In the genomic region with DNA sequence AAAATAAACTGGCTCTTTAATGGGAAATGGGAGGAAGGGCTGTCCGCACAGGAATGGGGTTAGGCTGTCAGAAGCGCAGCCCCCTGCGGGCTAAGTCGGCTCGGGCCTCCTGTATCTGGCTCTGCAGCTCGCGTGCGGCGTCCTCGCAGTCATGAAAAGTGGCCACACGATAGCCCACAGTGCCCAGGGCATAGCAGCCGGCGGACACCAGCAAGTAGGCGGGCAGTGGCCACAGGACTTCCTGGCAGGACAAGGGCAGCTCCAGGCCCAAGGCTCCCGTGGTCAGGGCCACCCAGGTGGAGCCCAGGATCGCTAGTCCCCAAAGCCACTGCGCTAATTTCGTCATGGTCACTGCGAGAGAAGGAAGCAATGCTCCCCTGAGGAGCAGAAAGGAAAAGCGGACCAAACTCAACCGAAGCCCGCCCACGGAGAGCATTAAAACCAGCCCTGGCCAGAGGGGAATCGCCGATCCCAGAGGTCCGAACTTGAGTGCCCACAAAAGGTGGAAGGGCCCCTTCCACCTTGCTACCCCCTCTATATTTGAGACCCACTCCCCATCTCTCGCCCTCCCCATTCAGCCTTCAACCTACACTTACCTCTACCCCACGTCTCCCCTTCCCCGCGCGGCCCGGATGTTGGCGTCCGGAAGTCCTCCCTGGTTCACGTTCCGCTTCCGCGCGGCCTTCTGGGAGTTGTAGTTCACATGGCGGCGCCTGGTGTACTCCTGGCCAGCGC, we compare ENCODE assay signal across 8 cellular contexts. TPM values are rescaled to one million over a fixed set of nuclear protein-coding genes. Genes with fewer than 3 reads are reported as not detected.
DNase-seq lines count a peak whose midpoint lies in the region; ATAC-seq and TF ChIP-seq lines count a peak whose summit lies in the region.

A gene with protein sequence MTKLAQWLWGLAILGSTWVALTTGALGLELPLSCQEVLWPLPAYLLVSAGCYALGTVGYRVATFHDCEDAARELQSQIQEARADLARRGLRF (minus strand): TSS at position 637 of the 735 bp plus-strand sequence. CDS start 291 bp downstream, at position 346.

- peaks cover 29% of the 10 kb centered on the region for H3K4me1 Mint-ChIP-seq in HFFc6 (ENCODE audit: low read depth)
- H3K4me1 Mint-ChIP-seq in activated naive CD8-positive, alpha-beta T cell treated with anti-CD3 and anti-CD28 coated beads, Interleukin-2, amount 10 ng/mL, durations not matched to agents 7 days and 5 days = peaks cover 22% of the 10 kb centered on the region

- H3K4me1 ChIP-seq in parathyroid adenoma (no peaks in the 10 kb centered on the region), tibial artery (peaks cover 0 to 32% (median 25%) of the 10 kb centered on the region in 4 donors)

- peak within 1 kb of the TSS; percentile 83 for H2AFZ ChIP-seq in parathyroid adenoma

- H3K9me3 Mint-ChIP-seq in HFFc6 = no peaks in the 10 kb centered on the region
- H3K9me3 Mint-ChIP-seq in activated naive CD8-positive, alpha-beta T cell treated with anti-CD3 and anti-CD28 coated beads, Interleukin-2, amount 10 ng/mL, durations not matched to agents 7 days and 5 days = no peaks in the 10 kb centered on the region

- intact Hi-C loops in Right ventricle myocardium inferior (cut with DNase I) = no loop called here
- intact Hi-C loops in tibial artery (cut with DNase I; ENCODE audit: low total_unique reads) = no loop called here

- H3K4me3 ChIP-seq in parathyroid adenoma (ENCODE audit: low read depth, low read length) = peak within 1 kb of the TSS; percentile 95
- peak within 1 kb of the TSS; percentile 67 to 85 for H3K4me3 ChIP-seq in tibial artery

- H3K27me3 ChIP-seq in parathyroid adenoma (ENCODE audit: control insufficient read depth, insufficient read depth, low read length) (no peaks in the 10 kb centered on the region), tibial artery (no peaks in the 10 kb centered on the region)

- H3K9ac ChIP-seq in parathyroid adenoma = no peak within 1 kb of the TSS

- no peaks in the 10 kb centered on the region for H3K9me3 ChIP-seq in parathyroid adenoma (ENCODE audit: control insufficient read depth, low read length)
- no peaks in the 10 kb centered on the region for H3K9me3 ChIP-seq in tibial artery

- peak within 1 kb of the TSS; percentile 92 for H3K4me2 ChIP-seq in parathyroid adenoma (ENCODE audit: low read length)

- peaks cover 9% of the 10 kb centered on the region for H3K27me3 Mint-ChIP-seq in HFFc6 (ENCODE audit: insufficient read depth)
- H3K27me3 Mint-ChIP-seq in activated naive CD8-positive, alpha-beta T cell treated with anti-CD3 and anti-CD28 coated beads, Interleukin-2, amount 10 ng/mL, durations not matched to agents 7 days and 5 days = peaks cover 3% of the 10 kb centered on the region

- TF ChIP-seq CTCF in HFFc6 (IDR thresholded peaks at IDR 0.05) (no peak), parathyroid adenoma (IDR thresholded peaks at IDR 0.05) (no peak), tibial artery (IDR thresholded peaks at IDR 0.05) (no peak)

- H3K27ac ChIP-seq in parathyroid adenoma = peak within 1 kb of the TSS; percentile 82
- H3K27ac ChIP-seq in tibial artery = peak within 1 kb of the TSS; percentile 90 to 92

- DNase-seq in G401 (ENCODE audit: low spot score) = peak; percentile 93
- DNase-seq in HFFc6 = peak; percentile 65
- DNase-seq in NCI-H1105 treated with DMSO at 0.1 percent for 48 hours (lab: John Stamatoyannopoulos, UW) = peak; percentile 80
- DNase-seq in SW480 (ENCODE audit: low spot score) = peak; percentile 75
- DNase-seq in activated naive CD8-positive, alpha-beta T cell treated with anti-CD3 and anti-CD28 coated beads, Interleukin-2, amount 10 ng/mL, durations not matched to agents 7 days and 5 days = peak; percentile 88
- peak; percentile 96 for DNase-seq in Right ventricle myocardium inferior (ENCODE audit: missing footprints)
- DNase-seq in tibial artery = peak; percentile 91 to 93

- in situ Hi-C loops in G401 (cut with HindIII; ENCODE audit: low sequenced_read_pairs) = no loop called here

- H3K36me3 ChIP-seq in parathyroid adenoma (ENCODE audit: control insufficient read depth, insufficient read depth, low read length) (no peaks in the 10 kb centered on the region), tibial artery (no peaks in the 10 kb centered on the region)

- peak; percentile 62 for ATAC-seq in activated naive CD8-positive, alpha-beta T cell treated with anti-CD3 and anti-CD28 coated beads, Interleukin-2, amount 10 ng/mL, durations not matched to agents 7 days and 5 days (ENCODE audit: low read depth)
- peak; percentile 66 for ATAC-seq in Right ventricle myocardium inferior

- H3K27ac Mint-ChIP-seq in HFFc6 = peak within 1 kb of the TSS; percentile 89
- peak within 1 kb of the TSS; percentile 97 for H3K27ac Mint-ChIP-seq in activated naive CD8-positive, alpha-beta T cell treated with anti-CD3 and anti-CD28 coated beads, Interleukin-2, amount 10 ng/mL, durations not matched to agents 7 days and 5 days

- POLR2A ChIA-PET in activated naive CD8-positive, alpha-beta T cell treated with anti-CD3 and anti-CD28 coated beads, Interleukin-2, amount 10 ng/mL, durations not matched to agents 7 days and 5 days (lab: Charles Lee) = interaction anchor here (0.5 to 1.5 kb wide), 2 partner anchors 10 to 427 kb away, joined by 3 to 5 read pairs; no protein-coding TSS in a partner anchor

- H3K4me3 Mint-ChIP-seq in HFFc6 = peak within 1 kb of the TSS; percentile 98
- H3K4me3 Mint-ChIP-seq in activated naive CD8-positive, alpha-beta T cell treated with anti-CD3 and anti-CD28 coated beads, Interleukin-2, amount 10 ng/mL, durations not matched to agents 7 days and 5 days = peak within 1 kb of the TSS; percentile 97

- no peaks in the 10 kb centered on the region for H3K79me2 ChIP-seq in parathyroid adenoma

- H3K36me3 Mint-ChIP-seq in HFFc6 (ENCODE audit: low read depth) = peaks cover 14% of the 10 kb centered on the region
- H3K36me3 Mint-ChIP-seq in activated naive CD8-positive, alpha-beta T cell treated with anti-CD3 and anti-CD28 coated beads, Interleukin-2, amount 10 ng/mL, durations not matched to agents 7 days and 5 days = peaks cover 9% of the 10 kb centered on the region

RNA-seq across cellular contexts. Expression of the gene that starts here (rescaled TPM):
- 83.3 and 104 TPM in 2 replicates for total RNA-seq in G401 (2014; rRNA removed; shearing (Covaris generic))
- total RNA-seq in HFFc6 (2021; fragmentation: NEBNext Ultra II Directional; extraction: Animal tissue kit (Norgen Biotek cat#: 25700)) = 100 to 1,000 TPM in 1 of 6 experiments, 10 to 100 TPM in 5; 66.2 to 110 (median 86.2) TPM
- total RNA-seq in activated naive CD8-positive, alpha-beta T cell treated with anti-CD3 and anti-CD28 coated beads, Interleukin-2, amount 10 ng/mL, durations not matched to agents 7 days and 5 days = 10 to 100 TPM; 60.0 to 71.1 TPM
- 55.7 TPM for total RNA-seq in Right ventricle myocardium inferior

Comparison
In these comparisons a context has a peak if more than half of its experiments do, and no peak if none do; other contexts are left out.
1. Peak in every context shown above with its lines: DNase-seq, ATAC-seq, H3K4me3 ChIP-seq and H3K27ac ChIP-seq.